In the genomic region with DNA sequence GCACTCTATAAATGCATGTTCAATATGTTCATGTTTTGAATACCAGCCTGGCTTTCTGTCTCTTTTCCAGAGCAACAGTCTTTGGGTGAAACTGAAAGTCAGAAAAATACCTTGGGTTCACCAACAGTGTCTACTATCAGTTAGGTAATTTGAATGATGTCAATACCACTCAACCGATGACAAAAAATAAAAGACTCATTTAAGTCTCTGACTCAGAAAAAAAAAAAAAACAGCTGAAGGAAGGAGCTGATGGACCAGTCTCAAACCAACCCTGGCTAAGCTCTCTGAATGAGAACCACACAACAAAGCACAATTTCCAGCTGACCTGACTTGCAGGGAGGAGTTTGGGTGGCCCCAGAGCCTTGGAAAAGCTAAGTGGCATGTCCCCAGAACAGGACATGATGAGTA, we compare ENCODE assay signal across 9 cellular contexts. TPM values are rescaled to one million over a fixed set of nuclear protein-coding genes. Genes with fewer than 3 reads are reported as not detected.
DNase-seq lines count a peak whose midpoint lies in the region; ATAC-seq and TF ChIP-seq lines count a peak whose summit lies in the region.
"Had no signal": no experiment of that assay in that cellular context is flagged by ENCODE, and none has a peak within 500 bp of the region (broad histone marks: within the 10 kb centered on the region; RNA-seq: fewer than 3 reads in every experiment).

No MANE protein-coding gene starts in this region.

- no peaks in the 10 kb centered on the region for H3K79me2 ChIP-seq in KMS-11 (ENCODE audit: insufficient read depth, low read depth)

- peak overlapping the region; percentile 75 for H3K4me2 ChIP-seq in KMS-11

- TF ChIP-seq CTCF in KMS-11 (conservative IDR thresholded peaks at IDR 0.05; ENCODE audit: low read depth, low read length) = no peak
- TF ChIP-seq CTCF in esophagus muscularis mucosa (IDR thresholded peaks at IDR 0.05) = no peak

- peak overlapping the region; percentile 39; the same call in 1 of the 2 replicates for H3K27ac ChIP-seq in KMS-11
- no peak overlapping the region for H3K27ac ChIP-seq in esophagus muscularis mucosa (replicated peaks in 1 of 4)

- H3K4me3 ChIP-seq in KMS-11 (IDR thresholded peaks at IDR 0.05; ENCODE audit: insufficient read depth, low read depth, low read length) (no peak overlapping the region), esophagus muscularis mucosa (no peak overlapping the region)

- intact Hi-C loops in esophagus muscularis mucosa (cut with DNase I) = no loop called here

- peak overlapping the region in 1 of 2 donors; percentile 12 for H3K27ac Mint-ChIP-seq in activated naive CD4-positive, alpha-beta T cell treated with anti-CD3 and anti-CD28 coated beads, Interleukin-2, amount 50 U/mL, for 72 hours
- H3K27ac Mint-ChIP-seq in stimulated activated memory B cell treated with anti-CD40 and anti-IgM and Interleukin-4, amounts not matched to agents 10 μg/mL and 1 μg/mL and 100 μg/mL, for 72 hours = peak overlapping the region; percentile 57

- H3K9ac ChIP-seq in KMS-11 = no peak overlapping the region

- no peak overlapping the region for H2AFZ ChIP-seq in KMS-11 (ENCODE audit: low read depth)

- H3K36me3 ChIP-seq in KMS-11 (ENCODE audit: insufficient read depth) = no peaks in the 10 kb centered on the region
- peaks cover 0 to 28% (median 0%) of the 10 kb centered on the region in 4 donors for H3K36me3 ChIP-seq in esophagus muscularis mucosa

- H3K9me3 Mint-ChIP-seq in activated naive CD4-positive, alpha-beta T cell treated with anti-CD3 and anti-CD28 coated beads, Interleukin-2, amount 50 U/mL, for 72 hours = no peaks in the 10 kb centered on the region
- no peaks in the 10 kb centered on the region for H3K9me3 Mint-ChIP-seq in stimulated activated memory B cell treated with anti-CD40 and anti-IgM and Interleukin-4, amounts not matched to agents 10 μg/mL and 1 μg/mL and 100 μg/mL, for 72 hours

- no peak for TF ChIP-seq POLR2A in esophagus muscularis mucosa (IDR thresholded peaks at IDR 0.05; ENCODE audit: low read depth)

- no peaks in the 10 kb centered on the region for H3K36me3 Mint-ChIP-seq in activated naive CD4-positive, alpha-beta T cell treated with anti-CD3 and anti-CD28 coated beads, Interleukin-2, amount 50 U/mL, for 72 hours
- H3K36me3 Mint-ChIP-seq in stimulated activated memory B cell treated with anti-CD40 and anti-IgM and Interleukin-4, amounts not matched to agents 10 μg/mL and 1 μg/mL and 100 μg/mL, for 72 hours = no peaks in the 10 kb centered on the region

- H3K4me1 Mint-ChIP-seq in stimulated activated memory B cell treated with anti-CD40 and anti-IgM and Interleukin-4, amounts not matched to agents 10 μg/mL and 1 μg/mL and 100 μg/mL, for 72 hours = peaks cover 9% of the 10 kb centered on the region

- peaks cover under 1% of the 10 kb centered on the region for H3K27me3 Mint-ChIP-seq in stimulated activated memory B cell treated with anti-CD40 and anti-IgM and Interleukin-4, amounts not matched to agents 10 μg/mL and 1 μg/mL and 100 μg/mL, for 72 hours

- no peaks in the 10 kb centered on the region for H3K9me3 ChIP-seq in esophagus muscularis mucosa

- H4K20me1 ChIP-seq in KMS-11 (ENCODE audit: insufficient read depth) = no peaks in the 10 kb centered on the region

- ATAC-seq in activated naive CD4-positive, alpha-beta T cell treated with anti-CD3 and anti-CD28 coated beads, Interleukin-2, amount 50 U/mL, for 72 hours = peak; percentile 83 to 92
- ATAC-seq in HG02588 (IDR thresholded peaks at IDR 0.05; ENCODE audit: unreplicated experiment) = peak; percentile 91
- ATAC-seq in stimulated activated memory B cell treated with anti-CD40 and anti-IgM and Interleukin-4, amounts not matched to agents 10 μg/mL and 1 μg/mL and 100 μg/mL, for 72 hours = peak; percentile 77

- H3K4me3 Mint-ChIP-seq in stimulated activated memory B cell treated with anti-CD40 and anti-IgM and Interleukin-4, amounts not matched to agents 10 μg/mL and 1 μg/mL and 100 μg/mL, for 72 hours = peak overlapping the region; percentile 19

- WGBS in esophagus muscularis mucosa = 67% methylated on average over 1 of the region's 1 CpG

- H3K4me1 ChIP-seq in KMS-11 (ENCODE audit: low read depth, poor library complexity, severe bottlenecking) = peaks cover 49% of the 10 kb centered on the region
- H3K4me1 ChIP-seq in esophagus muscularis mucosa = peaks cover 9 to 79% (median 21%) of the 10 kb centered on the region in 4 donors

- DNase-seq in activated naive CD4-positive, alpha-beta T cell treated with anti-CD3 and anti-CD28 coated beads, Interleukin-2, amount 50 U/mL, for 72 hours (ENCODE audit: low spot score in 2 of 2) = peak in 1 of 2 donors; percentile 20
- no peak for DNase-seq in activated naive CD4-positive, alpha-beta T cell (lab: John Stamatoyannopoulos, UW)
- DNase-seq in esophagus muscularis mucosa (ENCODE audit: extremely low spot score) (no peak), NOMO-1 treated with dmso at 0.1 percent for 144 hours (lab: John Stamatoyannopoulos, UW; ENCODE audit: unreplicated experiment) (no peak)
- DNase-seq in stimulated activated CD4-positive, alpha-beta T cell treated with anti-CD3 and anti-CD28 coated beads, Interleukin-12 subunit alpha, Interleukin-12 subunit beta, amount 100 ng/mL, for 4 hours = no peak
- DNase-seq: NCI-H69 had no signal

- TF ChIP-seq EP300 in esophagus muscularis mucosa (IDR thresholded peaks at IDR 0.05) = no peak

- H3K27me3 ChIP-seq in KMS-11 (ENCODE audit: insufficient read depth, low read depth) (no peaks in the 10 kb centered on the region), esophagus muscularis mucosa (no peaks in the 10 kb centered on the region)

RNA-seq across cellular contexts. Expression of gene ABLIM1, which starts 42.5 kb away (rescaled TPM):
- 100 to 1,000 TPM; 155 to 190 TPM for total RNA-seq in activated naive CD4-positive, alpha-beta T cell treated with anti-CD3 and anti-CD28 coated beads, Interleukin-2, amount 50 U/mL, for 72 hours
- total RNA-seq in esophagus muscularis mucosa = 100 to 1,000 TPM in 3 of 4 donors, 10 to 100 TPM in 1; 83.1 to 145 (median 120) TPM
